Comparison of ENCODE assay signal across 14 cellular contexts in the genomic region with DNA sequence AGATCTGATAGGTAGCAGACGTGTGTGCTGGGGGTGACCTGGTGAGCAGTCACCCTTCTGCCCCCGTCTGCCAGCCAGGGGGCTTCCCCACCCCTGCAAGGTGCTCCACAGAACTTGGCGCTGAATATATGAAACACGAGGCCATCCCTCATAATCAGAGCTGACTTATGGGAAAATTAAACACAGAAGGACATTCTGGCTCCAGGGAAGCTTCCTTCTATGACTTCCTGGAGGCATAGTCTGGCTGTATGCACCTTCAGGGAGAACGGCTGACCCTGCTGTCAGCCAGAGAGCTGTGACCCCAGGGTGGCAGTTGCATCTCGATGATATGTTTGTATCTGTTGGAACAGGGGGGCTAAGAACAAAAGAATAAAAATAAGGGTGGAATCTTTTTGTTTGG. TPM values are rescaled to one million over a fixed set of nuclear protein-coding genes. Genes with fewer than 3 reads are reported as not detected.
DNase-seq lines count a peak whose midpoint lies in the region; ATAC-seq, FAIRE-seq and TF ChIP-seq lines count a peak whose summit lies in the region.
"Had no signal": no experiment of that assay in that cellular context is flagged by ENCODE, and none has a peak within 500 bp of the region (broad histone marks: within the 10 kb centered on the region; RNA-seq: fewer than 3 reads in every experiment).

No MANE protein-coding gene starts in this region.

- peak overlapping the region; percentile 72 for H3K4me2 ChIP-seq in HCT116 (ENCODE audit: low read length)
- no peak overlapping the region for H3K4me2 ChIP-seq in PC-3 (ENCODE audit: low read length)

- CTCF ChIA-PET in HCT116 (lab: Charles Lee) = interaction anchor here (1.1 to 5.5 kb wide), 5 partner anchors 8 to 394 kb away, joined by 4 to 66 read pairs (median 31); no protein-coding TSS in a partner anchor
- CTCF ChIA-PET in PC-3 (lab: Charles Lee) = no interaction called here

- H3K9me3 ChIP-seq in HCT116 (ENCODE audit: control insufficient read depth in 1 of 2, insufficient read depth in 1 of 2, low read depth in 1 of 2, low read length in 2 of 2) (no peaks in the 10 kb centered on the region), PC-3 (ENCODE audit: low read length) (no peaks in the 10 kb centered on the region), body of pancreas (no peaks in the 10 kb centered on the region), pancreas (no peaks in the 10 kb centered on the region)
- H3K9me3 ChIP-seq: BE2C had no signal

- H3K9ac ChIP-seq in HCT116 (ENCODE audit: low read length) = peak overlapping the region; percentile 62
- no peak overlapping the region for H3K9ac ChIP-seq in PC-3 (ENCODE audit: low read length)

- H3K79me2 ChIP-seq in HCT116 (ENCODE audit: insufficient read depth, low read length) = peaks cover 4% of the 10 kb centered on the region; the same call in 1 of the 2 replicates
- no peaks in the 10 kb centered on the region for H3K79me2 ChIP-seq in PC-3 (ENCODE audit: low read length)

- RAD21 ChIA-PET in HCT116 (lab: Charles Lee; ENCODE audit: low non-redundant PET in 1 of 2, low total read pairs in 2 of 2, uncharacterized antibody in 2 of 2, unreplicated experiment in 2 of 2) = interaction anchor here in 1 of 2 experiments (0.7 to 2.7 kb wide), 2 partner anchors 14 to 205 kb away, joined by 3 to 7 read pairs; no protein-coding TSS in a partner anchor

- H3K36me3 ChIP-seq in HCT116 (ENCODE audit: control insufficient read depth in 1 of 2, insufficient read depth in 2 of 2, low read length in 2 of 2) = no peaks in the 10 kb centered on the region
- no peaks in the 10 kb centered on the region for H3K36me3 ChIP-seq in PC-3 (ENCODE audit: low read depth, low read length)
- H3K36me3 ChIP-seq in body of pancreas (replicated peaks in 1 of 2; ENCODE audit: insufficient read depth in 1 of 2, low read depth in 2 of 2) = no peaks in the 10 kb centered on the region
- H3K36me3 ChIP-seq in pancreas = no peaks in the 10 kb centered on the region
- H3K36me3 ChIP-seq: BE2C had no signal

- no peak for ATAC-seq in HCT116
- no peak for ATAC-seq in PC-3
- peak; percentile 31 for ATAC-seq in body of pancreas
- ATAC-seq in pancreas = peak in 3 of 4 donors; percentile 17 to 32 (median 24)
- ATAC-seq in HG03108 (IDR thresholded peaks at IDR 0.05; ENCODE audit: unreplicated experiment) = no peak
- ATAC-seq: CD8-positive, alpha-beta T cell had no signal

- H3K4me1 ChIP-seq in HCT116 (ENCODE audit: control insufficient read depth in 1 of 2, insufficient read depth in 2 of 2, low read length in 2 of 2) = peaks cover 77 to 97% of the 10 kb centered on the region in 2 experiments
- peaks cover 33% of the 10 kb centered on the region for H3K4me1 ChIP-seq in PC-3 (ENCODE audit: insufficient read depth, low read length)
- peaks cover 19% of the 10 kb centered on the region for H3K4me1 ChIP-seq in body of pancreas
- peaks cover 5 to 7% (median 6%) of the 10 kb centered on the region in 3 donors for H3K4me1 ChIP-seq in pancreas

- H3K27me3 ChIP-seq in HCT116 (ENCODE audit: insufficient read depth, low read length) (no peaks in the 10 kb centered on the region), PC-3 (ENCODE audit: low read length) (no peaks in the 10 kb centered on the region), body of pancreas (no peaks in the 10 kb centered on the region), pancreas (no peaks in the 10 kb centered on the region)
- H3K27me3 ChIP-seq: BE2C had no signal

- no peak for TF ChIP-seq RAD21 in HCT116 (IDR thresholded peaks at IDR 0.05; ENCODE audit: low read depth)

- H4K20me1 ChIP-seq in HCT116 (ENCODE audit: insufficient read depth) = no peaks in the 10 kb centered on the region
- no peaks in the 10 kb centered on the region for H4K20me1 ChIP-seq in PC-3 (ENCODE audit: low read length)

- H3K27ac ChIP-seq in HCT116 (ENCODE audit: low read depth, low read length) = peak overlapping the region; percentile 94
- H3K27ac ChIP-seq in PC-3 (ENCODE audit: low read length) = peak overlapping the region; percentile 62
- peak overlapping the region in 2 of 4 donors; percentile 10 to 58 for H3K27ac ChIP-seq in body of pancreas
- peak overlapping the region in 1 of 4 donors; percentile 1 for H3K27ac ChIP-seq in pancreas

- POLR2A ChIA-PET in HCT116 (lab: Charles Lee) = interaction anchor here (0.7 to 15.9 kb wide), 3 partner anchors 8 to 16 kb away, joined by 3 to 198 read pairs (median 34); no protein-coding TSS in a partner anchor
- POLR2A ChIA-PET in PC-3 (lab: Charles Lee; ENCODE audit: unreplicated experiment) = no interaction called here

- BruUV-seq in HCT116 (replicated peaks; lab: Mats Ljungman, UMichigan) (TSS peak; percentile 91), PC-3 (replicated peaks; lab: Mats Ljungman, UMichigan) (no TSS peak)

- H3K4me3 ChIP-seq in HCT116 (replicated peaks in 1 of 2; ENCODE audit: low read depth in 1 of 2, low read length in 2 of 2) (no peak overlapping the region), PC-3 (ENCODE audit: low read length) (no peak overlapping the region), body of pancreas (no peak overlapping the region), pancreas (no peak overlapping the region)

- TF ChIP-seq CTCF in HCT116 (IDR thresholded peaks at IDR 0.05 in 2 of 3, conservative IDR thresholded peaks at IDR 0.05 in 1 of 3; ENCODE audit: borderline replicate concordance in 1 of 3, insufficient read depth in 1 of 3, low read depth in 2 of 3, low read length in 2 of 3) = no peak
- TF ChIP-seq CTCF in PC-3 (conservative IDR thresholded peaks at IDR 0.05; ENCODE audit: low read depth, low read length) = no peak
- no peak for TF ChIP-seq CTCF in body of pancreas (IDR thresholded peaks at IDR 0.05)
- TF ChIP-seq CTCF in pancreas (IDR thresholded peaks at IDR 0.05) = no peak

- DNase-seq in HCT116 (ENCODE audit: low read depth, low spot score) (no peak), PC-3 (no peak), body of pancreas (no peak), pancreas (no peak)
- no peak for DNase-seq in stimulated activated CD4-positive, alpha-beta T cell treated with anti-CD3 and anti-CD28 coated beads, Interleukin-1b, Interleukin-23, amount 100 ng/mL, for 48 hours
- DNase-seq in stimulated activated CD8-positive, alpha-beta memory T cell treated with anti-CD3 and anti-CD28 coated beads, Interleukin-4, amount 100 ng/mL, for 48 hours = no peak
- DNase-seq: BE2C; CD8-positive, alpha-beta T cell; COR-L47; DND-41; GDM1; HCEC 1CT had no signal

- H2AFZ ChIP-seq in HCT116 (ENCODE audit: low read depth, low read length, poor library complexity, severe bottlenecking) (no peak overlapping the region), PC-3 (ENCODE audit: low read length) (no peak overlapping the region)

- no peaks in the 10 kb centered on the region for H3F3A ChIP-seq in PC-3 (ENCODE audit: low read length, unreplicated experiment)

- TF ChIP-seq POLR2A in HCT116 (IDR thresholded peaks at IDR 0.05; ENCODE audit: borderline replicate concordance, extremely low read depth, insufficient read depth, insufficient read length) (no peak), body of pancreas (IDR thresholded peaks at IDR 0.05) (no peak)

- no peak for FAIRE-seq in pancreas (lab: Jason Lieb, UNC)
- FAIRE-seq: A204.1 had no signal

- H3K9me2 ChIP-seq in HCT116 (ENCODE audit: insufficient read depth) (no peaks in the 10 kb centered on the region), PC-3 (replicated peaks; ENCODE audit: low read length) (no peaks in the 10 kb centered on the region)

- 51 to 54% methylated on average over 6 of the region's 6 CpGs for WGBS in body of pancreas, 2 donors
- WGBS in pancreas, 2 donors = 50 to 58% methylated on average over 6 of the region's 6 CpGs

- intact Hi-C loops in HCT116 (cut with micrococcal nuclease) (loop anchor here (10.0 kb wide), 1 partner anchor 722 kb away; a partner anchor contains a TSS), PC-3 (cut with micrococcal nuclease) (no loop called here), body of pancreas (cut with DNase I) (no loop called here), pancreas (cut with DNase I) (no loop called here)

TF ChIP-seq in HCT116, 20 proteins besides CTCF, POLR2A, EP300 and RAD21 (continues in another document):
- TF ChIP-seq, protein P1, sequence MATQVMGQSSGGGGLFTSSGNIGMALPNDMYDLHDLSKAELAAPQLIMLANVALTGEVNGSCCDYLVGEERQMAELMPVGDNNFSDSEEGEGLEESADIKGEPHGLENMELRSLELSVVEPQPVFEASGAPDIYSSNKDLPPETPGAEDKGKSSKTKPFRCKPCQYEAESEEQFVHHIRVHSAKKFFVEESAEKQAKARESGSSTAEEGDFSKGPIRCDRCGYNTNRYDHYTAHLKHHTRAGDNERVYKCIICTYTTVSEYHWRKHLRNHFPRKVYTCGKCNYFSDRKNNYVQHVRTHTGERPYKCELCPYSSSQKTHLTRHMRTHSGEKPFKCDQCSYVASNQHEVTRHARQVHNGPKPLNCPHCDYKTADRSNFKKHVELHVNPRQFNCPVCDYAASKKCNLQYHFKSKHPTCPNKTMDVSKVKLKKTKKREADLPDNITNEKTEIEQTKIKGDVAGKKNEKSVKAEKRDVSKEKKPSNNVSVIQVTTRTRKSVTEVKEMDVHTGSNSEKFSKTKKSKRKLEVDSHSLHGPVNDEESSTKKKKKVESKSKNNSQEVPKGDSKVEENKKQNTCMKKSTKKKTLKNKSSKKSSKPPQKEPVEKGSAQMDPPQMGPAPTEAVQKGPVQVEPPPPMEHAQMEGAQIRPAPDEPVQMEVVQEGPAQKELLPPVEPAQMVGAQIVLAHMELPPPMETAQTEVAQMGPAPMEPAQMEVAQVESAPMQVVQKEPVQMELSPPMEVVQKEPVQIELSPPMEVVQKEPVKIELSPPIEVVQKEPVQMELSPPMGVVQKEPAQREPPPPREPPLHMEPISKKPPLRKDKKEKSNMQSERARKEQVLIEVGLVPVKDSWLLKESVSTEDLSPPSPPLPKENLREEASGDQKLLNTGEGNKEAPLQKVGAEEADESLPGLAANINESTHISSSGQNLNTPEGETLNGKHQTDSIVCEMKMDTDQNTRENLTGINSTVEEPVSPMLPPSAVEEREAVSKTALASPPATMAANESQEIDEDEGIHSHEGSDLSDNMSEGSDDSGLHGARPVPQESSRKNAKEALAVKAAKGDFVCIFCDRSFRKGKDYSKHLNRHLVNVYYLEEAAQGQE (IDR thresholded peaks at IDR 0.05; ENCODE audit: low read depth) = no peak
- TF ChIP-seq SRF (IDR thresholded peaks at IDR 0.05; ENCODE audit: low read depth) (no peak), ZFX (IDR thresholded peaks at IDR 0.05) (no peak), SIN3A (IDR thresholded peaks at IDR 0.05; ENCODE audit: low read depth) (no peak), ELF1 (IDR thresholded peaks at IDR 0.05; ENCODE audit: borderline replicate concordance, low read depth) (no peak), SP1 (IDR thresholded peaks at IDR 0.05; ENCODE audit: low read depth) (no peak)
- TF ChIP-seq, protein P2, sequence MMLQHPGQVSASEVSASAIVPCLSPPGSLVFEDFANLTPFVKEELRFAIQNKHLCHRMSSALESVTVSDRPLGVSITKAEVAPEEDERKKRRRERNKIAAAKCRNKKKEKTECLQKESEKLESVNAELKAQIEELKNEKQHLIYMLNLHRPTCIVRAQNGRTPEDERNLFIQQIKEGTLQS (IDR thresholded peaks at IDR 0.05) = no peak

RNA-seq across cellular contexts. Expression of a gene that starts 26.6 kb away (rescaled TPM):
- total RNA-seq in HCT116 (2021; ENCODE audit: unreplicated experiment) (95.1 TPM), PC-3 (2014; rRNA removed) (73.3 and 77.0 TPM in 2 replicates), body of pancreas (10 to 100 TPM; 18.7 to 29.7 TPM), pancreas (10 to 100 TPM; 17.3 to 27.2 (median 18.8) TPM)
- 50.5 and 67.7 TPM in 2 replicates for polyA plus RNA-seq in HCT116 (2012)
- 10 to 100 TPM; 14.7 to 29.0 TPM for polyA plus RNA-seq in pancreas

Comparison
In these comparisons a context has a peak if more than half of its experiments do, and no peak if none do; other contexts are left out.
1. ATAC-seq: peak in body of pancreas (single experiment) and pancreas (3 of 4); none in HCT116 (single experiment), PC-3 (single experiment) and HG03108 (single experiment).